In genomic region chr11:95067042-95067827, GRCh38 we compare ENCODE assay signal across 8 cellular contexts. TPM values are rescaled to one million over a fixed set of nuclear protein-coding genes. Genes with fewer than 3 reads are reported as not detected.
DNase-seq lines count a peak whose midpoint lies in the region; ATAC-seq and TF ChIP-seq lines count a peak whose summit lies in the region.

No MANE protein-coding gene starts in this region.

- no peak overlapping the region for H3T11ph ChIP-seq in H9 (ENCODE audit: low read length)

- H3K18ac ChIP-seq in H9 (ENCODE audit: insufficient read length, low read depth, low read length), result peak overlapping the region; percentile 81

- peak overlapping the region; percentile 95 for H3K4me3 ChIP-seq in Loucy (ENCODE audit: low read length, poor library complexity, severe bottlenecking)
- peak overlapping the region; percentile 72 to 89 (median 82) for H3K4me3 ChIP-seq in heart right ventricle
- peak overlapping the region; percentile 81 for H3K4me3 ChIP-seq in urinary bladder (ENCODE audit: low read depth, low read length)

- peaks cover 8% of the 10 kb centered on the region for H3K23me2 ChIP-seq in H9 (ENCODE audit: insufficient read length, low read depth, low read length, poor library complexity, severe bottlenecking)

- H3F3A ChIP-seq in Loucy (ENCODE audit: low read depth), result no peaks in the 10 kb centered on the region

- H3K79me2 ChIP-seq in H9 (ENCODE audit: insufficient read depth, low read length) (no peaks in the 10 kb centered on the region), Loucy (ENCODE audit: insufficient read depth, low read length) (peaks cover 47% of the 10 kb centered on the region)

- H3K9ac ChIP-seq in H9 (ENCODE audit: extremely low read depth, insufficient read length, low read length) (peak overlapping the region; percentile 46), Loucy (ENCODE audit: low read depth, low read length, poor library complexity, severe bottlenecking) (peak overlapping the region; percentile 91)

- H3K9me3 ChIP-seq in H9 (ENCODE audit: control insufficient read depth, low read depth, low read length) (no peaks in the 10 kb centered on the region), Loucy (ENCODE audit: insufficient read depth, low read depth, low read length) (no peaks in the 10 kb centered on the region), heart right ventricle (no peaks in the 10 kb centered on the region)

- H3K4me1 ChIP-seq in H9 (ENCODE audit: insufficient read depth, low read length), result no peaks in the 10 kb centered on the region
- peaks cover 29% of the 10 kb centered on the region for H3K4me1 ChIP-seq in Loucy (ENCODE audit: insufficient read depth, low read length, poor library complexity, severe bottlenecking)
- peaks cover 0 to 27% (median 20%) of the 10 kb centered on the region in 9 donors for H3K4me1 ChIP-seq in heart right ventricle
- H3K4me1 ChIP-seq in urinary bladder (ENCODE audit: insufficient read depth), result no peaks in the 10 kb centered on the region

- H3K4ac ChIP-seq in H9 (ENCODE audit: low read depth, low read length), result no peak overlapping the region

- H2BK120ac ChIP-seq in H9 (ENCODE audit: low read depth, low read length, poor library complexity, severe bottlenecking), result no peak overlapping the region

- H4K91ac ChIP-seq in H9 (ENCODE audit: insufficient read length, low read depth, low read length), result no peak overlapping the region

- H3K27me3 Mint-ChIP-seq in H9 (ENCODE audit: low read depth), result peaks cover 12% of the 10 kb centered on the region
- no peaks in the 10 kb centered on the region for H3K27me3 Mint-ChIP-seq in activated naive CD8-positive, alpha-beta T cell treated with anti-CD3 and anti-CD28 coated beads, Interleukin-2, amount 50 U/mL, for 24 hours

- peaks cover 0 to 3% of the 10 kb centered on the region in 2 experiments; a peak in 1 of 5 replicates for H3K9me3 Mint-ChIP-seq in H9
- no peaks in the 10 kb centered on the region for H3K9me3 Mint-ChIP-seq in activated naive CD8-positive, alpha-beta T cell treated with anti-CD3 and anti-CD28 coated beads, Interleukin-2, amount 50 U/mL, for 24 hours

- no peaks in the 10 kb centered on the region for H3K27me3 ChIP-seq in H9 (ENCODE audit: insufficient read depth, low read length)
- no peaks in the 10 kb centered on the region for H3K27me3 ChIP-seq in Loucy (ENCODE audit: insufficient read depth, low read length, poor library complexity, severe bottlenecking)
- no peaks in the 10 kb centered on the region for H3K27me3 ChIP-seq in heart right ventricle

- no peak overlapping the region for H4K8ac ChIP-seq in H9 (replicated peaks; ENCODE audit: insufficient read length, low read depth, low read length)

- WGBS in H9 (ENCODE audit: extremely low coverage, insufficient read length, low lambda C conversion rate), result no CpG with 5 or more reads among the region's 97 CpGs
- WGBS in heart right ventricle, 2 donors, result 0% methylated on average over 95 to 97 of the region's 97 CpGs
- WGBS in urinary bladder, result under 1% methylated on average over 97 of the region's 97 CpGs

- H2BK15ac ChIP-seq in H9 (ENCODE audit: low read depth, low read length), result no peak overlapping the region

- peak; percentile 58 for DNase-seq in GM10248 (ENCODE audit: extremely low spot score)
- peak; percentile 75 for DNase-seq in H9
- DNase-seq in SKM-1 treated with dmso at 0.1 percent for 144 hours (lab: John Stamatoyannopoulos, UW; ENCODE audit: unreplicated experiment), result peak; percentile 58
- DNase-seq in activated naive CD8-positive, alpha-beta T cell treated with anti-CD3 and anti-CD28 coated beads, Interleukin-2, amount 50 U/mL, for 24 hours, result peak; percentile 80
- peak; percentile 83 to 88 for DNase-seq in heart right ventricle
- DNase-seq in posterior vena cava (ENCODE audit: low spot score), result peak; percentile 96

- no peak overlapping the region for H2AFZ ChIP-seq in H9 (ENCODE audit: low read length)
- H2AFZ ChIP-seq in Loucy (ENCODE audit: low read length), result peak overlapping the region; percentile 86

- no peak overlapping the region for H2BK12ac ChIP-seq in H9 (ENCODE audit: insufficient read length, low read depth, low read length)

- no peak overlapping the region for H3K27ac ChIP-seq in H9 (ENCODE audit: insufficient read length, low read depth, low read length)
- peak overlapping the region; percentile 94 to 99 (median 97) for H3K27ac ChIP-seq in heart right ventricle
- peak overlapping the region; percentile 99 for H3K27ac ChIP-seq in urinary bladder (ENCODE audit: low read depth)

- H3K27ac Mint-ChIP-seq in H9, result peak overlapping the region; percentile 74 to 87 (median 85); a peak in 6 of 7 replicates
- H3K27ac Mint-ChIP-seq in activated naive CD8-positive, alpha-beta T cell treated with anti-CD3 and anti-CD28 coated beads, Interleukin-2, amount 50 U/mL, for 24 hours, result peak overlapping the region; percentile 96

- intact Hi-C loops in heart right ventricle (cut with DNase I) (loop anchor here in 8 of 10 donors (2.0 to 10.0 kb wide), 10 partner anchors 80 to 700 kb away; partner anchors contain the start of genes CWC15 (in 3 of the 8), KDM4D (in 3 of the 8) and SESN3 (in 1 of the 8)), posterior vena cava (cut with DNase I) (no loop called here)

- no peak overlapping the region for H2BK5ac ChIP-seq in H9 (ENCODE audit: insufficient read length, low read length)

- ATAC-seq in activated naive CD8-positive, alpha-beta T cell treated with anti-CD3 and anti-CD28 coated beads, Interleukin-2, amount 50 U/mL, for 24 hours, result peak; percentile 72
- ATAC-seq in heart right ventricle, result peak; percentile 87 to 95 (median 90)

- CTCF ChIA-PET in GM10248 (lab: Yijun Ruan, JAX), result interaction anchor here (0.8 to 21.2 kb wide), 27 partner anchors 10 to 1276 kb away, joined by 3 to 306 read pairs (median 4); partner anchors contain the start of genes CWC15, ENDOD1, KDM4D and KDM4F

- no peaks in the 10 kb centered on the region for H3K79me1 ChIP-seq in H9 (ENCODE audit: insufficient read depth, low read depth, low read length, poor library complexity, severe bottlenecking)

- H3K36me3 ChIP-seq in Loucy (ENCODE audit: insufficient read depth, low read length), result no peaks in the 10 kb centered on the region
- peaks cover 0 to 11% (median 0%) of the 10 kb centered on the region in 9 donors for H3K36me3 ChIP-seq in heart right ventricle
- H3K36me3 ChIP-seq in urinary bladder (ENCODE audit: insufficient read depth), result no peaks in the 10 kb centered on the region

- H2AK5ac ChIP-seq in H9 (ENCODE audit: insufficient read length, low read length), result no peak overlapping the region

- no peak overlapping the region for H3K56ac ChIP-seq in H9 (ENCODE audit: insufficient read length, low read depth, low read length)

- H3K9me2 ChIP-seq in Loucy (replicated peaks; ENCODE audit: low read depth, low read length), result no peaks in the 10 kb centered on the region

- peak overlapping the region; percentile 91 to 96 for H3K4me3 Mint-ChIP-seq in H9
- H3K4me3 Mint-ChIP-seq in activated naive CD8-positive, alpha-beta T cell treated with anti-CD3 and anti-CD28 coated beads, Interleukin-2, amount 50 U/mL, for 24 hours, result peak overlapping the region; percentile 97

- TF ChIP-seq CTCF in GM10248 (IDR thresholded peaks at IDR 0.05; ENCODE audit: control extremely low read depth, extremely low read depth, low read depth, missing control alignments) (peak; percentile 47), H9 (conservative IDR thresholded peaks at IDR 0.05) (peak; percentile 53), Loucy (conservative IDR thresholded peaks at IDR 0.05; ENCODE audit: low read length) (peak; percentile 45; the same call in 1 of the 2 replicates), heart right ventricle (IDR thresholded peaks at IDR 0.05) (peak; percentile 50 to 77 (median 61))

- POLR2A ChIA-PET in GM10248 (lab: Yijun Ruan, JAX), result interaction anchor here (0.5 to 1.8 kb wide), 7 partner anchors 9 to 1357 kb away, joined by 3 to 7 read pairs (median 4); partner anchors contain the start of gene ENDOD1

- H3K14ac ChIP-seq in H9 (ENCODE audit: insufficient read depth, low read length), result peak overlapping the region; percentile 15

- H2BK20ac ChIP-seq in H9 (ENCODE audit: low read depth, low read length, poor library complexity, severe bottlenecking), result no peak overlapping the region

- H3K4me2 ChIP-seq in H9 (ENCODE audit: insufficient read depth, insufficient read length, low read length) (peak overlapping the region; percentile 73), Loucy (ENCODE audit: low read depth, low read length, poor library complexity, severe bottlenecking) (peak overlapping the region; percentile 78)

- no peaks in the 10 kb centered on the region for H4K20me1 ChIP-seq in H9 (ENCODE audit: control insufficient read depth, insufficient read depth, insufficient read length)
- H4K20me1 ChIP-seq in Loucy (ENCODE audit: insufficient read depth, low read length, poor library complexity, severe bottlenecking), result peaks cover 15% of the 10 kb centered on the region

- H3K4me1 Mint-ChIP-seq in H9, result peaks cover 18% of the 10 kb centered on the region in 2 experiments
- peaks cover 24% of the 10 kb centered on the region for H3K4me1 Mint-ChIP-seq in activated naive CD8-positive, alpha-beta T cell treated with anti-CD3 and anti-CD28 coated beads, Interleukin-2, amount 50 U/mL, for 24 hours

- H4K5ac ChIP-seq in H9 (ENCODE audit: insufficient read length, low read depth, low read length), result no peak overlapping the region

- peaks cover 0 to 6% (median 2%) of the 10 kb centered on the region in 3 experiments; a peak in 2 of 7 replicates for H3K36me3 Mint-ChIP-seq in H9 (ENCODE audit: insufficient read depth in 1 of 3, low read depth in 3 of 3)
- peaks cover 18% of the 10 kb centered on the region for H3K36me3 Mint-ChIP-seq in activated naive CD8-positive, alpha-beta T cell treated with anti-CD3 and anti-CD28 coated beads, Interleukin-2, amount 50 U/mL, for 24 hours (ENCODE audit: low read depth)

- H3K23ac ChIP-seq in H9 (ENCODE audit: insufficient read length, low read depth, low read length), result no peak overlapping the region

RNA-seq across cellular contexts. Expression of gene SRSF8, which starts 0.5 kb away (rescaled TPM):
- total RNA-seq in H9 (2021), result 22.5 and 25.1 TPM in 2 replicates
- 10 to 100 TPM; 17.1 to 28.0 (median 20.8) TPM for total RNA-seq in heart right ventricle
- polyA plus RNA-seq in heart right ventricle, result 10 to 100 TPM; 19.9 to 27.7 TPM
- 10 to 100 TPM; 36.2 to 44.6 TPM for total RNA-seq in posterior vena cava
- 30.2 TPM for total RNA-seq in urinary bladder
- 36.6 TPM for polyA plus RNA-seq in urinary bladder

RNA-seq across cellular contexts. Expression of gene KDM4F, which starts 18.0 kb away (rescaled TPM):
- total RNA-seq in H9 (2021), result not detected in 2 replicates
- not detected for total RNA-seq in heart right ventricle
- polyA plus RNA-seq in heart right ventricle, result not detected
- total RNA-seq in posterior vena cava, result not detected
- not detected for total RNA-seq in urinary bladder
- polyA plus RNA-seq in urinary bladder, result not detected

RNA-seq across cellular contexts. Expression of gene ENDOD1, which starts 22.4 kb away (rescaled TPM):
- total RNA-seq in H9 (2021), result 0.87 and 1.1 TPM in 2 replicates
- 10 to 100 TPM in 7 of 10 donors, 1 to 10 TPM in 3; 7.4 to 15.0 (median 12.3) TPM for total RNA-seq in heart right ventricle
- polyA plus RNA-seq in heart right ventricle, result 1 to 10 TPM; 3.7 to 9.9 TPM
- 10 to 100 TPM; 41.7 to 50.2 TPM for total RNA-seq in posterior vena cava
- 34.3 TPM for total RNA-seq in urinary bladder
- 23.9 TPM for polyA plus RNA-seq in urinary bladder

RNA-seq across cellular contexts. Expression of gene KDM4E, which starts 42.2 kb away (rescaled TPM):
- not detected in 2 replicates for total RNA-seq in H9 (2021)
- not detected for total RNA-seq in heart right ventricle
- not detected for polyA plus RNA-seq in heart right ventricle
- not detected for total RNA-seq in posterior vena cava
- total RNA-seq in urinary bladder, result not detected
- polyA plus RNA-seq in urinary bladder, result not detected

Comparison
In these comparisons a context has a peak if more than half of its experiments do, and no peak if none do; other contexts are left out.
1. intact Hi-C loops: an anchor here in heart right ventricle (2.0 to 10.0 kb wide); none called in posterior vena cava.